ENCODE assay signal across 25 cellular contexts in genomic region chr9:128298535-128299482, GRCh38. TPM values are rescaled to one million over a fixed set of nuclear protein-coding genes. Genes with fewer than 3 reads are reported as not detected.
A peak's percentile ranks its signal among the peaks of the same experiment; 100 is the strongest.
DNase-seq lines count a peak whose midpoint lies in the region; ATAC-seq, FAIRE-seq and TF ChIP-seq lines count a peak whose summit lies in the region.
"Had no signal": no experiment of that assay in that cellular context is flagged by ENCODE, and none has a peak within 500 bp of the region (broad histone marks: within the 10 kb centered on the region; RNA-seq: fewer than 3 reads in every experiment).

No MANE protein-coding gene starts in this region.

- CTCF ChIA-PET in HepG2 (lab: Yijun Ruan, JAX; ENCODE audit: low intra/inter-chr PET ratio, low total read pairs) = no interaction called here
- CTCF ChIA-PET in CD8-positive, alpha-beta T cell (lab: Charles Lee) = interaction anchor here (0.6 to 2.8 kb wide), 4 partner anchors 43 to 215 kb away, joined by 3 to 10 read pairs (median 4); no protein-coding TSS in a partner anchor

- no peak overlapping the region for H3K4me2 ChIP-seq in HepG2 (ENCODE audit: low read depth, low read length)
- H3K4me2 ChIP-seq: BLaER1, KMS-11 had no signal

- intact Hi-C loops in HepG2 (cut with micrococcal nuclease; ENCODE audit: unreplicated experiment) (loop anchor here (5.0 kb wide), 1 partner anchor 113 kb away; no protein-coding TSS in a partner anchor), right lobe of liver (cut with DNase I) (loop anchor here (10.0 kb wide), 1 partner anchor 46 kb away; the partner anchor contains the start of gene SLC27A4 (in 2 of the 2)), colonic mucosa (cut with DNase I) (loop anchor here (5.0 to 10.0 kb wide), 2 partner anchors 43 to 116 kb away; partner anchors contain the start of gene SLC27A4)
- intact Hi-C loops in CD8-positive, alpha-beta T cell (cut with DNase I, micrococcal nuclease) = no loop called here

- H3K9me3 ChIP-seq in HepG2 (ENCODE audit: low read length) = no peaks in the 10 kb centered on the region
- H3K9me3 ChIP-seq in right lobe of liver = no peaks in the 10 kb centered on the region
- H3K9me3 ChIP-seq in colonic mucosa = no peaks in the 10 kb centered on the region
- no peaks in the 10 kb centered on the region for H3K9me3 ChIP-seq in CD8-positive, alpha-beta T cell (ENCODE audit: low read length)
- H3K9me3 ChIP-seq: BLaER1, heart left ventricle, lower lobe of right lung, psoas muscle, thyroid gland had no signal

- no peaks in the 10 kb centered on the region for H3K27me3 Mint-ChIP-seq in nephron progenitor cell (ENCODE audit: low read depth, poor library complexity)
- no peaks in the 10 kb centered on the region for H3K27me3 Mint-ChIP-seq in CD8-positive, alpha-beta T cell (ENCODE audit: low read depth)
- H3K27me3 Mint-ChIP-seq: activated B cell treated with CpG ODN at 0.5 μM for 24 hours; stimulated activated naive CD8-positive, alpha-beta T cell treated with anti-CD3 and anti-CD28 coated beads, Interleukin-15, amount 100 ng/mL, for 72 hours had no signal

- no peaks in the 10 kb centered on the region for H3K36me3 Mint-ChIP-seq in nephron progenitor cell (ENCODE audit: low read depth)
- peaks cover 2% of the 10 kb centered on the region for H3K36me3 Mint-ChIP-seq in CD8-positive, alpha-beta T cell

- no peak overlapping the region for H2AFZ ChIP-seq in HepG2 (ENCODE audit: low read length)

- ATAC-seq in HepG2 (no peak), right lobe of liver (no peak), GM18909 (IDR thresholded peaks at IDR 0.05; ENCODE audit: poor library complexity, unreplicated experiment) (no peak), GM21723 (IDR thresholded peaks at IDR 0.05; ENCODE audit: unreplicated experiment) (no peak)
- ATAC-seq in CD8-positive, alpha-beta T cell = no peak
- ATAC-seq: heart left ventricle; lower lobe of right lung; psoas muscle; stimulated activated naive CD8-positive, alpha-beta T cell treated with anti-CD3 and anti-CD28 coated beads, Interleukin-15, amount 100 ng/mL, for 72 hours had no signal

- BruUV-seq in HepG2 (replicated peaks; lab: Mats Ljungman, UMichigan) = no TSS peak

- H3K27me3 ChIP-seq in HepG2 (ENCODE audit: control insufficient read depth in 1 of 2, insufficient read depth in 2 of 2, low read length in 2 of 2) (no peaks in the 10 kb centered on the region; a peak in 1 of 5 replicates), right lobe of liver (no peaks in the 10 kb centered on the region), colonic mucosa (no peaks in the 10 kb centered on the region)
- no peaks in the 10 kb centered on the region for H3K27me3 ChIP-seq in CD8-positive, alpha-beta T cell (ENCODE audit: insufficient read depth, low read length)
- H3K27me3 ChIP-seq: BLaER1, heart left ventricle, thyroid gland had no signal

- POLR2A ChIA-PET in HepG2 (lab: Yijun Ruan, JAX) = interaction anchor here (0.6 to 2.3 kb wide), 6 partner anchors 8 to 72 kb away, joined by 3 to 15 read pairs (median 4); partner anchors contain the start of genes SLC27A4 and URM1
- POLR2A ChIA-PET in CD8-positive, alpha-beta T cell (lab: Charles Lee) = no interaction called here

- no peak for TF ChIP-seq RAD21 in HepG2 (CRISPR knock-in tag; IDR thresholded peaks at IDR 0.05)

- peak overlapping the region; percentile 3 for H3K27ac Mint-ChIP-seq in nephron progenitor cell
- no peak overlapping the region for H3K27ac Mint-ChIP-seq in CD8-positive, alpha-beta T cell
- H3K27ac Mint-ChIP-seq: activated B cell treated with CpG ODN at 0.5 μM for 24 hours; HFFc6; T-helper 2 cell treated with Interferon-gamma antibody and Interleukin-4, amounts not matched to agents 5 μg/mL and 100 μg/mL, for 36 hours had no signal

- TF ChIP-seq POLR2A in HepG2 (IDR thresholded peaks at IDR 0.05; ENCODE audit: insufficient read depth in 1 of 2, low read depth in 2 of 2, low read length in 2 of 2) (no peak), right lobe of liver (IDR thresholded peaks at IDR 0.05) (no peak)

- FAIRE-seq in HepG2 (lab: Jason Lieb, UNC) = no peak
- FAIRE-seq: endothelial cell of umbilical vein had no signal

- H3K4me3 ChIP-seq in HepG2 (replicated peaks in 1 of 3; ENCODE audit: insufficient read depth in 1 of 3, low read depth in 2 of 3, low read length in 3 of 3) (no peak overlapping the region), right lobe of liver (no peak overlapping the region), colonic mucosa (no peak overlapping the region)
- H3K4me3 ChIP-seq in CD8-positive, alpha-beta T cell (ENCODE audit: low read depth, low read length) = no peak overlapping the region
- H3K4me3 ChIP-seq: BLaER1, heart left ventricle, lower lobe of right lung, psoas muscle, thyroid gland had no signal

- H4K20me1 ChIP-seq in HepG2 (ENCODE audit: insufficient read depth, low read length) = no peaks in the 10 kb centered on the region
- H4K20me1 ChIP-seq: BLaER1 had no signal

- no peaks in the 10 kb centered on the region for H3K36me3 ChIP-seq in HepG2 (replicated peaks in 1 of 2; ENCODE audit: control insufficient read depth in 1 of 2, insufficient read depth in 2 of 2, low read length in 2 of 2)
- no peaks in the 10 kb centered on the region for H3K36me3 ChIP-seq in right lobe of liver
- H3K36me3 ChIP-seq in colonic mucosa = no peaks in the 10 kb centered on the region
- H3K36me3 ChIP-seq in CD8-positive, alpha-beta T cell (ENCODE audit: insufficient read depth, low read length) = no peaks in the 10 kb centered on the region
- H3K36me3 ChIP-seq: BLaER1, lower lobe of right lung, thyroid gland had no signal

- H3K4me1 ChIP-seq in HepG2 (ENCODE audit: insufficient read depth, low read length) (peaks cover 36% of the 10 kb centered on the region), right lobe of liver (peaks cover 0 to 25% (median 10%) of the 10 kb centered on the region in 4 donors), colonic mucosa (peaks cover 8% of the 10 kb centered on the region)
- no peaks in the 10 kb centered on the region for H3K4me1 ChIP-seq in CD8-positive, alpha-beta T cell (ENCODE audit: insufficient read depth, low read length)
- H3K4me1 ChIP-seq: psoas muscle had no signal

- H3K9ac ChIP-seq in HepG2 (ENCODE audit: insufficient read depth, low read depth, low read length) = no peak overlapping the region
- H3K9ac ChIP-seq in colonic mucosa (ENCODE audit: low read depth in 2 of 2, low read length in 2 of 2) = no peak overlapping the region
- H3K9ac ChIP-seq: KMS-11 had no signal

- in situ Hi-C loops in HepG2 (cut with HindIII; ENCODE audit: extremely low pct_ligation_motif_present, low pct_unique_long_range_greater_than_20kb) = loop anchor here (5.0 kb wide), 2 partner anchors 43 to 113 kb away; partner anchors contain the start of gene SLC27A4

- no peaks in the 10 kb centered on the region for H3K9me3 Mint-ChIP-seq in nephron progenitor cell
- no peaks in the 10 kb centered on the region for H3K9me3 Mint-ChIP-seq in CD8-positive, alpha-beta T cell
- H3K9me3 Mint-ChIP-seq: activated B cell treated with CpG ODN at 0.5 μM for 24 hours; HFFc6; stimulated activated naive CD8-positive, alpha-beta T cell treated with anti-CD3 and anti-CD28 coated beads, Interleukin-15, amount 100 ng/mL, for 72 hours; T-helper 2 cell treated with Interferon-gamma antibody and Interleukin-4, amounts not matched to agents 5 μg/mL and 100 μg/mL, for 36 hours had no signal

- H3K27ac ChIP-seq in HepG2 (ENCODE audit: extremely low read length, insufficient read depth, low read length) = no peak overlapping the region
- no peak overlapping the region for H3K27ac ChIP-seq in right lobe of liver
- no peak overlapping the region for H3K27ac ChIP-seq in colonic mucosa
- no peak overlapping the region for H3K27ac ChIP-seq in CD8-positive, alpha-beta T cell (ENCODE audit: low read depth, low read length)
- H3K27ac ChIP-seq: BLaER1, heart left ventricle, KMS-11, lower lobe of right lung, psoas muscle, thyroid gland had no signal

- 78% methylated on average over 18 of the region's 20 CpGs for WGBS in HepG2 (ENCODE audit: low lambda C conversion rate)
- 76% methylated on average over 5 of the region's 20 CpGs for WGBS in right lobe of liver (ENCODE audit: insufficient coverage, low coverage, low lambda C conversion rate, missing lambda C conversion rate)

- H3K4me3 Mint-ChIP-seq in nephron progenitor cell = no peak overlapping the region
- H3K4me3 Mint-ChIP-seq in CD8-positive, alpha-beta T cell = no peak overlapping the region
- H3K4me3 Mint-ChIP-seq: activated B cell treated with CpG ODN at 0.5 μM for 24 hours; HFFc6; stimulated activated naive CD8-positive, alpha-beta T cell treated with anti-CD3 and anti-CD28 coated beads, Interleukin-15, amount 100 ng/mL, for 72 hours; T-helper 2 cell treated with Interferon-gamma antibody and Interleukin-4, amounts not matched to agents 5 μg/mL and 100 μg/mL, for 36 hours had no signal

- TF ChIP-seq EP300 in HepG2 (IDR thresholded peaks at IDR 0.05; ENCODE audit: low read depth in 2 of 2, low read length in 2 of 2) (no peak), HepG2 (CRISPR knock-in tag; IDR thresholded peaks at IDR 0.05; ENCODE audit: borderline replicate concordance) (no peak)

- DNase-seq in HepG2 (ENCODE audit: low spot score) = no peak
- DNase-seq in right lobe of liver = no peak
- DNase-seq in colonic mucosa = peak; percentile 44
- no peak for DNase-seq in nephron progenitor cell
- DNase-seq in CD8-positive, alpha-beta T cell = no peak
- DNase-seq: activated B cell treated with CpG ODN at 0.5 μM for 24 hours; activated CD4-positive, alpha-beta T cell treated with anti-CD3 and anti-CD28 coated beads, Interleukin-2, amount 50 U/mL, for 1 hour; activated naive CD4-positive, alpha-beta T cell; activated T-cell treated with anti-CD3 and anti-CD28 coated beads, Interleukin-2, amount 50 U/mL, for 48 hours; heart left ventricle; HFFc6; kidney glomerular epithelial cell; lower lobe of right lung; NCI-H146; NCI-H446 treated with DMSO at 0.1 percent for 48 hours; psoas muscle; stimulated activated CD8-positive, alpha-beta memory T cell treated with anti-CD3 and anti-CD28 coated beads, Interleukin-4, amount 100 ng/mL, for 48 hours; stimulated activated naive CD8-positive, alpha-beta T cell treated with anti-CD3 and anti-CD28 coated beads, Interleukin-15, amount 100 ng/mL, for 72 hours; thyroid gland had no signal

- H3K4me1 Mint-ChIP-seq in nephron progenitor cell = peaks cover 18% of the 10 kb centered on the region
- H3K4me1 Mint-ChIP-seq in CD8-positive, alpha-beta T cell (ENCODE audit: low read depth) = peaks cover 3% of the 10 kb centered on the region
- H3K4me1 Mint-ChIP-seq: activated B cell treated with CpG ODN at 0.5 μM for 24 hours had no signal

- TF ChIP-seq CTCF in HepG2 (CRISPR knock-in tag; IDR thresholded peaks at IDR 0.05) (no peak), right lobe of liver (IDR thresholded peaks at IDR 0.05) (no peak), colonic mucosa (IDR thresholded peaks at IDR 0.05) (no peak), nephron progenitor cell (IDR thresholded peaks at IDR 0.05) (no peak)
- TF ChIP-seq CTCF in CD8-positive, alpha-beta T cell (IDR thresholded peaks at IDR 0.05) = no peak

- H3K79me2 ChIP-seq in HepG2 (ENCODE audit: insufficient read depth, low read length) = no peaks in the 10 kb centered on the region

RNA-seq across cellular contexts. Expression of gene SWI5, which starts 22.7 kb away (rescaled TPM):
- 39.2 and 46.5 TPM in 2 replicates for total RNA-seq in HepG2 (2016; rRNA removed; fragmentation: Illumina TruSeq; extraction: Trizol)
- 10.4 and 11.6 TPM in 2 replicates for total RNA-seq in HepG2 (2016; cell fraction: cytosol; rRNA removed; fragmentation: Illumina TruSeq; extraction: Trizol; ENCODE audit: low read depth)
- total RNA-seq in HepG2 (2016; cell fraction: insoluble cytoplasmic fraction; rRNA removed; fragmentation: Illumina TruSeq; extraction: Trizol) = 42.5 and 47.8 TPM in 2 replicates
- 25.1 and 25.9 TPM in 2 replicates for total RNA-seq in HepG2 (2016; cell fraction: membrane; rRNA removed; fragmentation: Illumina TruSeq; extraction: Trizol)
- 15.1 and 18.1 TPM in 2 replicates for total RNA-seq in HepG2 (2016; cell fraction: nucleus; rRNA removed; fragmentation: Illumina TruSeq; extraction: Trizol)
- 41.0 and 48.7 TPM in 2 replicates for polyA plus RNA-seq in HepG2 (2011; rRNA removed)
- 45.9 and 57.9 TPM in 2 replicates for polyA plus RNA-seq in HepG2 (2011; cell fraction: cytosol; rRNA removed)
- polyA plus RNA-seq in HepG2 (2011; cell fraction: nucleus; rRNA removed) = 18.6 and 19.1 TPM in 2 replicates
- polyA plus RNA-seq in HepG2 (2012) = 22.3 and 22.7 TPM in 2 replicates
- 16.0 and 21.0 TPM in 2 replicates for polyA plus RNA-seq in HepG2 (2016; cell fraction: cytosol; fragmentation: Illumina TruSeq; extraction: Trizol; ENCODE audit: low read depth)
- polyA plus RNA-seq in HepG2 (2016; cell fraction: insoluble cytoplasmic fraction; fragmentation: Illumina TruSeq; extraction: Trizol; ENCODE audit: low read depth) = 58.7 and 61.9 TPM in 2 replicates
- polyA plus RNA-seq in HepG2 (2016; cell fraction: membrane; fragmentation: Illumina TruSeq; extraction: Trizol; ENCODE audit: low read depth) = 28.9 and 29.7 TPM in 2 replicates
- polyA plus RNA-seq in HepG2 (2016; cell fraction: nucleus; fragmentation: Illumina TruSeq; extraction: Trizol; ENCODE audit: insufficient read depth, low read depth) = 30.7 and 35.4 TPM in 2 replicates
- 15.4 and 63.7 TPM in 2 replicates for polyA minus RNA-seq in HepG2 (2011; rRNA and poly(A)+ RNA removed; ENCODE audit: low replicate concordance)
- 4.9 and 5.7 TPM in 2 replicates for polyA minus RNA-seq in HepG2 (2011; cell fraction: cytosol; rRNA and poly(A)+ RNA removed)
- polyA minus RNA-seq in HepG2 (2011; cell fraction: nucleus; rRNA and poly(A)+ RNA removed) = 6.8 and 9.6 TPM in 2 replicates
- 10 to 100 TPM; 10.8 to 17.3 (median 14.3) TPM for total RNA-seq in right lobe of liver
- 10 to 100 TPM; 14.4 to 24.2 TPM for total RNA-seq in colonic mucosa
- 1 to 10 TPM; 3.5 to 4.3 TPM for total RNA-seq in CD8-positive, alpha-beta T cell

RNA-seq across cellular contexts. Expression of gene GOLGA2, which starts 23.0 kb away (rescaled TPM):
- total RNA-seq in HepG2 (2016; rRNA removed; fragmentation: Illumina TruSeq; extraction: Trizol) (35.4 and 45.8 TPM in 2 replicates), right lobe of liver (10 to 100 TPM; 25.0 to 53.0 (median 35.5) TPM), colonic mucosa (10 to 100 TPM; 88.6 to 92.2 TPM)
- total RNA-seq in HepG2 (2016; cell fraction: cytosol; rRNA removed; fragmentation: Illumina TruSeq; extraction: Trizol; ENCODE audit: low read depth) = 6.4 and 8.4 TPM in 2 replicates
- 31.1 and 49.9 TPM in 2 replicates for total RNA-seq in HepG2 (2016; cell fraction: insoluble cytoplasmic fraction; rRNA removed; fragmentation: Illumina TruSeq; extraction: Trizol)
- 10.9 and 13.1 TPM in 2 replicates for total RNA-seq in HepG2 (2016; cell fraction: membrane; rRNA removed; fragmentation: Illumina TruSeq; extraction: Trizol)
- 42.8 and 46.0 TPM in 2 replicates for total RNA-seq in HepG2 (2016; cell fraction: nucleus; rRNA removed; fragmentation: Illumina TruSeq; extraction: Trizol)
- 43.0 and 45.3 TPM in 2 replicates for polyA plus RNA-seq in HepG2 (2011; rRNA removed)
- 21.2 and 23.8 TPM in 2 replicates for polyA plus RNA-seq in HepG2 (2011; cell fraction: cytosol; rRNA removed)
- 61.8 and 75.6 TPM in 2 replicates for polyA plus RNA-seq in HepG2 (2011; cell fraction: nucleus; rRNA removed)
- 38.1 and 47.2 TPM in 2 replicates for polyA plus RNA-seq in HepG2 (2012)
- 2.0 and 2.7 TPM in 2 replicates for polyA plus RNA-seq in HepG2 (2016; cell fraction: cytosol; fragmentation: Illumina TruSeq; extraction: Trizol; ENCODE audit: low read depth)
- 30.5 and 39.7 TPM in 2 replicates for polyA plus RNA-seq in HepG2 (2016; cell fraction: insoluble cytoplasmic fraction; fragmentation: Illumina TruSeq; extraction: Trizol; ENCODE audit: low read depth)
- polyA plus RNA-seq in HepG2 (2016; cell fraction: membrane; fragmentation: Illumina TruSeq; extraction: Trizol; ENCODE audit: low read depth) = 4.6 and 5.4 TPM in 2 replicates
- 113 and 115 TPM in 2 replicates for polyA plus RNA-seq in HepG2 (2016; cell fraction: nucleus; fragmentation: Illumina TruSeq; extraction: Trizol; ENCODE audit: insufficient read depth, low read depth)
- polyA minus RNA-seq in HepG2 (2011; rRNA and poly(A)+ RNA removed; ENCODE audit: low replicate concordance) = 35.4 and 37.7 TPM in 2 replicates
- 20.2 and 23.6 TPM in 2 replicates for polyA minus RNA-seq in HepG2 (2011; cell fraction: cytosol; rRNA and poly(A)+ RNA removed)
- 62.4 and 64.2 TPM in 2 replicates for polyA minus RNA-seq in HepG2 (2011; cell fraction: nucleus; rRNA and poly(A)+ RNA removed)
- 10 to 100 TPM; 49.9 to 59.0 TPM for total RNA-seq in CD8-positive, alpha-beta T cell

RNA-seq across cellular contexts. Expression of gene TRUB2, which starts 23.4 kb away (rescaled TPM):
- total RNA-seq in HepG2 (2016; rRNA removed; fragmentation: Illumina TruSeq; extraction: Trizol) (41.2 and 57.8 TPM in 2 replicates), right lobe of liver (10 to 100 TPM; 16.7 to 35.5 (median 24.5) TPM), colonic mucosa (10 to 100 TPM; 24.5 to 40.0 TPM)
- 10.4 and 12.1 TPM in 2 replicates for total RNA-seq in HepG2 (2016; cell fraction: cytosol; rRNA removed; fragmentation: Illumina TruSeq; extraction: Trizol; ENCODE audit: low read depth)
- total RNA-seq in HepG2 (2016; cell fraction: insoluble cytoplasmic fraction; rRNA removed; fragmentation: Illumina TruSeq; extraction: Trizol) = 45.4 and 61.4 TPM in 2 replicates
- total RNA-seq in HepG2 (2016; cell fraction: membrane; rRNA removed; fragmentation: Illumina TruSeq; extraction: Trizol) = 14.0 and 15.7 TPM in 2 replicates
- total RNA-seq in HepG2 (2016; cell fraction: nucleus; rRNA removed; fragmentation: Illumina TruSeq; extraction: Trizol) = 16.3 and 19.3 TPM in 2 replicates
- 22.3 and 26.5 TPM in 2 replicates for polyA plus RNA-seq in HepG2 (2011; rRNA removed)
- polyA plus RNA-seq in HepG2 (2011; cell fraction: cytosol; rRNA removed) = 15.5 and 18.8 TPM in 2 replicates
- polyA plus RNA-seq in HepG2 (2011; cell fraction: nucleus; rRNA removed) = 10.4 and 11.9 TPM in 2 replicates
- 17.0 and 18.3 TPM in 2 replicates for polyA plus RNA-seq in HepG2 (2012)
- 8.5 and 10.6 TPM in 2 replicates for polyA plus RNA-seq in HepG2 (2016; cell fraction: cytosol; fragmentation: Illumina TruSeq; extraction: Trizol; ENCODE audit: low read depth)
- polyA plus RNA-seq in HepG2 (2016; cell fraction: insoluble cytoplasmic fraction; fragmentation: Illumina TruSeq; extraction: Trizol; ENCODE audit: low read depth) = 47.4 and 47.7 TPM in 2 replicates
- 9.1 and 10.5 TPM in 2 replicates for polyA plus RNA-seq in HepG2 (2016; cell fraction: membrane; fragmentation: Illumina TruSeq; extraction: Trizol; ENCODE audit: low read depth)
- polyA plus RNA-seq in HepG2 (2016; cell fraction: nucleus; fragmentation: Illumina TruSeq; extraction: Trizol; ENCODE audit: insufficient read depth, low read depth) = 23.3 and 26.5 TPM in 2 replicates
- 28.6 and 113 TPM in 2 replicates for polyA minus RNA-seq in HepG2 (2011; rRNA and poly(A)+ RNA removed; ENCODE audit: low replicate concordance)
- 18.2 and 21.4 TPM in 2 replicates for polyA minus RNA-seq in HepG2 (2011; cell fraction: cytosol; rRNA and poly(A)+ RNA removed)
- 12.0 and 13.4 TPM in 2 replicates for polyA minus RNA-seq in HepG2 (2011; cell fraction: nucleus; rRNA and poly(A)+ RNA removed)
- 10 to 100 TPM in 1 of 2 experiments, 1 to 10 TPM in 1; 9.8 to 12.9 TPM for total RNA-seq in CD8-positive, alpha-beta T cell

RNA-seq across cellular contexts. Expression of gene COQ4, which starts 23.8 kb away (rescaled TPM):
- total RNA-seq in HepG2 (2016; rRNA removed; fragmentation: Illumina TruSeq; extraction: Trizol) (16.2 and 26.1 TPM in 2 replicates), right lobe of liver (10 to 100 TPM; 22.3 to 67.5 (median 30.3) TPM), colonic mucosa (10 to 100 TPM; 40.8 to 59.5 TPM)
- 11.9 and 18.5 TPM in 2 replicates for total RNA-seq in HepG2 (2016; cell fraction: cytosol; rRNA removed; fragmentation: Illumina TruSeq; extraction: Trizol; ENCODE audit: low read depth)
- total RNA-seq in HepG2 (2016; cell fraction: insoluble cytoplasmic fraction; rRNA removed; fragmentation: Illumina TruSeq; extraction: Trizol) = 14.1 and 27.2 TPM in 2 replicates
- total RNA-seq in HepG2 (2016; cell fraction: membrane; rRNA removed; fragmentation: Illumina TruSeq; extraction: Trizol) = 20.4 and 27.0 TPM in 2 replicates
- total RNA-seq in HepG2 (2016; cell fraction: nucleus; rRNA removed; fragmentation: Illumina TruSeq; extraction: Trizol) = 19.9 and 21.8 TPM in 2 replicates
- polyA plus RNA-seq in HepG2 (2011; rRNA removed) = 36.0 and 37.5 TPM in 2 replicates
- 22.7 and 32.6 TPM in 2 replicates for polyA plus RNA-seq in HepG2 (2011; cell fraction: cytosol; rRNA removed)
- polyA plus RNA-seq in HepG2 (2011; cell fraction: nucleus; rRNA removed) = 80.9 and 82.1 TPM in 2 replicates
- 17.6 and 19.0 TPM in 2 replicates for polyA plus RNA-seq in HepG2 (2012)
- polyA plus RNA-seq in HepG2 (2016; cell fraction: cytosol; fragmentation: Illumina TruSeq; extraction: Trizol; ENCODE audit: low read depth) = 18.0 and 23.7 TPM in 2 replicates
- 17.7 and 21.6 TPM in 2 replicates for polyA plus RNA-seq in HepG2 (2016; cell fraction: insoluble cytoplasmic fraction; fragmentation: Illumina TruSeq; extraction: Trizol; ENCODE audit: low read depth)
- polyA plus RNA-seq in HepG2 (2016; cell fraction: membrane; fragmentation: Illumina TruSeq; extraction: Trizol; ENCODE audit: low read depth) = 21.8 and 28.2 TPM in 2 replicates
- 60.0 and 62.1 TPM in 2 replicates for polyA plus RNA-seq in HepG2 (2016; cell fraction: nucleus; fragmentation: Illumina TruSeq; extraction: Trizol; ENCODE audit: insufficient read depth, low read depth)
- 45.1 and 143 TPM in 2 replicates for polyA minus RNA-seq in HepG2 (2011; rRNA and poly(A)+ RNA removed; ENCODE audit: low replicate concordance)
- 10.4 and 12.0 TPM in 2 replicates for polyA minus RNA-seq in HepG2 (2011; cell fraction: cytosol; rRNA and poly(A)+ RNA removed)
- polyA minus RNA-seq in HepG2 (2011; cell fraction: nucleus; rRNA and poly(A)+ RNA removed) = 38.2 and 49.6 TPM in 2 replicates
- 10 to 100 TPM; 18.2 to 20.1 TPM for total RNA-seq in CD8-positive, alpha-beta T cell

RNA-seq across cellular contexts. Expression of gene SLC27A4, which starts 41.5 kb away (rescaled TPM):
- total RNA-seq in HepG2 (2016; rRNA removed; fragmentation: Illumina TruSeq; extraction: Trizol) = 9.3 and 18.8 TPM in 2 replicates
- 6.3 and 6.8 TPM in 2 replicates for total RNA-seq in HepG2 (2016; cell fraction: cytosol; rRNA removed; fragmentation: Illumina TruSeq; extraction: Trizol; ENCODE audit: low read depth)
- total RNA-seq in HepG2 (2016; cell fraction: insoluble cytoplasmic fraction; rRNA removed; fragmentation: Illumina TruSeq; extraction: Trizol) = 8.9 and 19.1 TPM in 2 replicates
- 17.4 and 19.4 TPM in 2 replicates for total RNA-seq in HepG2 (2016; cell fraction: membrane; rRNA removed; fragmentation: Illumina TruSeq; extraction: Trizol)
- 16.1 and 21.0 TPM in 2 replicates for total RNA-seq in HepG2 (2016; cell fraction: nucleus; rRNA removed; fragmentation: Illumina TruSeq; extraction: Trizol)
- 10.6 and 16.9 TPM in 2 replicates for polyA plus RNA-seq in HepG2 (2011; rRNA removed)
- polyA plus RNA-seq in HepG2 (2011; cell fraction: cytosol; rRNA removed) = 12.5 and 14.4 TPM in 2 replicates
- 30.1 and 31.3 TPM in 2 replicates for polyA plus RNA-seq in HepG2 (2011; cell fraction: nucleus; rRNA removed)
- polyA plus RNA-seq in HepG2 (2012) = 11.0 and 16.6 TPM in 2 replicates
- 5.9 and 7.6 TPM in 2 replicates for polyA plus RNA-seq in HepG2 (2016; cell fraction: cytosol; fragmentation: Illumina TruSeq; extraction: Trizol; ENCODE audit: low read depth)
- 10.5 and 13.4 TPM in 2 replicates for polyA plus RNA-seq in HepG2 (2016; cell fraction: insoluble cytoplasmic fraction; fragmentation: Illumina TruSeq; extraction: Trizol; ENCODE audit: low read depth)
- 14.0 and 17.0 TPM in 2 replicates for polyA plus RNA-seq in HepG2 (2016; cell fraction: membrane; fragmentation: Illumina TruSeq; extraction: Trizol; ENCODE audit: low read depth)
- polyA plus RNA-seq in HepG2 (2016; cell fraction: nucleus; fragmentation: Illumina TruSeq; extraction: Trizol; ENCODE audit: insufficient read depth, low read depth) = 30.8 and 31.8 TPM in 2 replicates
- polyA minus RNA-seq in HepG2 (2011; rRNA and poly(A)+ RNA removed; ENCODE audit: low replicate concordance) = 44.7 and 85.4 TPM in 2 replicates
- 11.3 and 17.5 TPM in 2 replicates for polyA minus RNA-seq in HepG2 (2011; cell fraction: cytosol; rRNA and poly(A)+ RNA removed)
- polyA minus RNA-seq in HepG2 (2011; cell fraction: nucleus; rRNA and poly(A)+ RNA removed) = 9.3 and 12.4 TPM in 2 replicates
- 10 to 100 TPM; 15.8 to 97.3 (median 24.1) TPM for total RNA-seq in right lobe of liver
- 10 to 100 TPM; 26.8 to 68.3 TPM for total RNA-seq in colonic mucosa
- total RNA-seq in CD8-positive, alpha-beta T cell = 1 to 10 TPM; 2.2 to 2.4 TPM

Comparison
In these comparisons a context has a peak if more than half of its experiments do, and no peak if none do; other contexts are left out.
1. intact Hi-C loops: an anchor here in HepG2 (5.0 kb wide), right lobe of liver (10.0 kb wide) and colonic mucosa (5.0 to 10.0 kb wide); none called in CD8-positive, alpha-beta T cell.